ENCODE assay signal across 15 cellular contexts in genomic region chr3:94654096-94654495, GRCh38.
DNase-seq lines count a peak whose midpoint lies in the region; ATAC-seq and TF ChIP-seq lines count a peak whose summit lies in the region.
"Had no signal": no experiment of that assay in that cellular context is flagged by ENCODE, and none has a peak within 500 bp of the region (broad histone marks: within the 10 kb centered on the region; RNA-seq: fewer than 3 reads in every experiment).

No MANE protein-coding gene starts in this region.

- no peak for TF ChIP-seq CTCF in neural progenitor cell (IDR thresholded peaks at IDR 0.05)
- TF ChIP-seq CTCF in tibial artery (IDR thresholded peaks at IDR 0.05), result no peak

- H2AFZ ChIP-seq in neural progenitor cell (replicated peaks), result no peak overlapping the region

- H3K4me1 ChIP-seq in neural progenitor cell (no peaks in the 10 kb centered on the region), tibial artery (no peaks in the 10 kb centered on the region)

- no peaks in the 10 kb centered on the region for H3K9me3 Mint-ChIP-seq in neural progenitor cell
- H3K9me3 Mint-ChIP-seq in stimulated activated memory B cell treated with anti-CD40 and anti-IgM and Interleukin-4, amounts not matched to agents 10 μg/mL and 1 μg/mL and 100 μg/mL, for 72 hours, result peaks cover 8% of the 10 kb centered on the region
- H3K9me3 Mint-ChIP-seq: H9 had no signal

- H3K36me3 ChIP-seq in neural progenitor cell (no peaks in the 10 kb centered on the region), tibial artery (no peaks in the 10 kb centered on the region)

- H3K27me3 Mint-ChIP-seq in neural progenitor cell (ENCODE audit: insufficient read depth, low read depth), result peaks cover 5% of the 10 kb centered on the region
- no peaks in the 10 kb centered on the region for H3K27me3 Mint-ChIP-seq in stimulated activated memory B cell treated with anti-CD40 and anti-IgM and Interleukin-4, amounts not matched to agents 10 μg/mL and 1 μg/mL and 100 μg/mL, for 72 hours
- H3K27me3 Mint-ChIP-seq: CD4-positive, alpha-beta memory T cell had no signal

- intact Hi-C loops in tibial artery (cut with DNase I; ENCODE audit: low total_unique reads), result no loop called here

- H3K27ac ChIP-seq in neural progenitor cell, result no peak overlapping the region
- no peak overlapping the region for H3K27ac ChIP-seq in tibial artery

- H3K27ac Mint-ChIP-seq in neural progenitor cell, result no peak overlapping the region
- H3K27ac Mint-ChIP-seq in stimulated activated memory B cell treated with anti-CD40 and anti-IgM and Interleukin-4, amounts not matched to agents 10 μg/mL and 1 μg/mL and 100 μg/mL, for 72 hours, result no peak overlapping the region
- H3K27ac Mint-ChIP-seq: CD4-positive, alpha-beta memory T cell; H9 had no signal

- peak; percentile 84 for DNase-seq in NCI-H82 treated with DMSO at 0.1 percent for 48 hours (lab: John Stamatoyannopoulos, UW; ENCODE audit: unreplicated experiment)
- peak; percentile 4 for DNase-seq in neural progenitor cell (ENCODE audit: low spot score)
- no peak for DNase-seq in NCI-H510A (lab: John Stamatoyannopoulos, UW)
- DNase-seq in GOT3 (lab: John Stamatoyannopoulos, UW), result no peak
- no peak for DNase-seq in tibial artery
- DNase-seq: C1 segment of cervical spinal cord; Calu3; CD4-positive, alpha-beta memory T cell; COR-L47; DMS53; DMS79 treated with DMSO at 0.1 percent for 48 hours; GF-D8; H9 had no signal

- no peaks in the 10 kb centered on the region for H3K4me1 Mint-ChIP-seq in neural progenitor cell
- H3K4me1 Mint-ChIP-seq in stimulated activated memory B cell treated with anti-CD40 and anti-IgM and Interleukin-4, amounts not matched to agents 10 μg/mL and 1 μg/mL and 100 μg/mL, for 72 hours, result no peaks in the 10 kb centered on the region
- H3K4me1 Mint-ChIP-seq: CD4-positive, alpha-beta memory T cell had no signal

- H3K9me3 ChIP-seq in neural progenitor cell (ENCODE audit: low read depth) (no peaks in the 10 kb centered on the region), tibial artery (no peaks in the 10 kb centered on the region)

- no peaks in the 10 kb centered on the region for H3F3A ChIP-seq in neural progenitor cell (ENCODE audit: low read depth)

- H3K4me2 ChIP-seq in neural progenitor cell, result no peak overlapping the region

- no peaks in the 10 kb centered on the region for H4K20me1 ChIP-seq in neural progenitor cell (ENCODE audit: low read depth)

- no peaks in the 10 kb centered on the region for H3K36me3 Mint-ChIP-seq in neural progenitor cell
- H3K36me3 Mint-ChIP-seq in stimulated activated memory B cell treated with anti-CD40 and anti-IgM and Interleukin-4, amounts not matched to agents 10 μg/mL and 1 μg/mL and 100 μg/mL, for 72 hours, result no peaks in the 10 kb centered on the region
- H3K36me3 Mint-ChIP-seq: CD4-positive, alpha-beta memory T cell had no signal

- H3K9ac ChIP-seq in neural progenitor cell, result no peak overlapping the region

- H3K4me3 ChIP-seq in neural progenitor cell (no peak overlapping the region), tibial artery (no peak overlapping the region)

- H3K79me2 ChIP-seq in neural progenitor cell (ENCODE audit: low read depth), result no peaks in the 10 kb centered on the region

- H3K27me3 ChIP-seq in neural progenitor cell, result no peaks in the 10 kb centered on the region
- H3K27me3 ChIP-seq in tibial artery, result no peaks in the 10 kb centered on the region

- H3K4me3 Mint-ChIP-seq in neural progenitor cell, result no peak overlapping the region
- H3K4me3 Mint-ChIP-seq in stimulated activated memory B cell treated with anti-CD40 and anti-IgM and Interleukin-4, amounts not matched to agents 10 μg/mL and 1 μg/mL and 100 μg/mL, for 72 hours, result no peak overlapping the region
- H3K4me3 Mint-ChIP-seq: CD4-positive, alpha-beta memory T cell; H9 had no signal

- ATAC-seq in stimulated activated memory B cell treated with anti-CD40 and anti-IgM and Interleukin-4, amounts not matched to agents 10 μg/mL and 1 μg/mL and 100 μg/mL, for 72 hours, result peak; percentile 43
- ATAC-seq: HCT116 had no signal

Comparison
In these comparisons a context has a peak if more than half of its experiments do, and no peak if none do; other contexts are left out.
1. DNase-seq: peak in NCI-H82 treated with DMSO at 0.1 percent for 48 hours (single experiment) and neural progenitor cell (single experiment); none in NCI-H510A (single experiment), GOT3 (single experiment) and tibial artery (0 of 2).